ENCODE assay signal across 23 cellular contexts in genomic region chr17:81381632-81382577, GRCh38. TPM values are rescaled to one million over a fixed set of nuclear protein-coding genes. Genes with fewer than 3 reads are reported as not detected.
A peak's percentile ranks its signal among the peaks of the same experiment; 100 is the strongest.
DNase-seq lines count a peak whose midpoint lies in the region; ATAC-seq, FAIRE-seq and TF ChIP-seq lines count a peak whose summit lies in the region.
"Had no signal": no experiment of that assay in that cellular context is flagged by ENCODE, and none has a peak within 500 bp of the region (broad histone marks: within the 10 kb centered on the region; RNA-seq: fewer than 3 reads in every experiment).

No MANE protein-coding gene starts in this region.

- ATAC-seq in HepG2: no peak
- no peak for ATAC-seq in right lobe of liver
- ATAC-seq in effector memory CD8-positive, alpha-beta T cell (replicated peaks): peak; percentile 84
- ATAC-seq in natural killer cell treated with Interleukin-12 subunit alpha and Interleukin-12 subunit beta and Interleukin-15 and Interleukin-18, amount 100 ng/mL, for 72 hours: peak; percentile 54 to 64
- ATAC-seq: activated naive CD4-positive, alpha-beta T cell treated with anti-CD3 and anti-CD28 coated beads, Interleukin-2, amount 50 U/mL, for 72 hours; heart left ventricle; K562; left lobe of liver; psoas muscle; SK-N-SH treated with all-trans-retinoic acid at 6 μM for 48 hours had no signal

- TF ChIP-seq EP300 in HepG2 (IDR thresholded peaks at IDR 0.05; ENCODE audit: low read depth in 2 of 2, low read length in 2 of 2): no peak
- no peak for TF ChIP-seq EP300 in HepG2 (CRISPR knock-in tag; IDR thresholded peaks at IDR 0.05; ENCODE audit: borderline replicate concordance)

- no TSS peak for BruUV-seq in HepG2 (replicated peaks; lab: Mats Ljungman, UMichigan)

- H2AFZ ChIP-seq in HepG2 (ENCODE audit: low read length): no peak overlapping the region

- no peak overlapping the region for H3K27ac ChIP-seq in HepG2 (ENCODE audit: extremely low read length, insufficient read depth, low read length)
- no peak overlapping the region for H3K27ac ChIP-seq in right lobe of liver
- H3K27ac ChIP-seq: epithelial cell of prostate, heart left ventricle, psoas muscle had no signal

- peak overlapping the region in 1 of 2 donors; percentile 65 for H3K27ac Mint-ChIP-seq in effector memory CD8-positive, alpha-beta T cell
- H3K27ac Mint-ChIP-seq in natural killer cell treated with Interleukin-12 subunit alpha and Interleukin-12 subunit beta and Interleukin-15 and Interleukin-18, amount 100 ng/mL, for 72 hours: no peak overlapping the region
- H3K27ac Mint-ChIP-seq: activated CD4-positive, alpha-beta T cell treated with anti-CD3 and anti-CD28 coated beads, Interleukin-2, amount 10 ng/mL, durations not matched to agents 24 days and 14 days; HFFc6 had no signal

- no peak for TF ChIP-seq CTCF in HepG2 (CRISPR knock-in tag; IDR thresholded peaks at IDR 0.05)
- no peak for TF ChIP-seq CTCF in right lobe of liver (IDR thresholded peaks at IDR 0.05)

- CTCF ChIA-PET in HepG2 (lab: Yijun Ruan, JAX; ENCODE audit: low intra/inter-chr PET ratio, low total read pairs): no interaction called here

- no peaks in the 10 kb centered on the region for H3K36me3 ChIP-seq in HepG2 (replicated peaks in 1 of 2; ENCODE audit: control insufficient read depth in 1 of 2, insufficient read depth in 2 of 2, low read length in 2 of 2)
- no peaks in the 10 kb centered on the region for H3K36me3 ChIP-seq in right lobe of liver
- H3K36me3 ChIP-seq: BE2C, heart left ventricle had no signal

- TF ChIP-seq POLR2A in HepG2 (IDR thresholded peaks at IDR 0.05; ENCODE audit: insufficient read depth in 1 of 2, low read depth in 2 of 2, low read length in 2 of 2) (no peak), right lobe of liver (IDR thresholded peaks at IDR 0.05) (no peak)

- FAIRE-seq in HepG2 (lab: Jason Lieb, UNC): no peak
- FAIRE-seq: G401.6, K562, RCC 7860 had no signal

- 42% methylated on average over 15 of the region's 37 CpGs for whole genome bisulfite sequencing in HepG2 (ENCODE audit: low lambda C conversion rate)
- 69% methylated on average over 2 of the region's 37 CpGs for WGBS in right lobe of liver (ENCODE audit: insufficient coverage, low coverage, low lambda C conversion rate, missing lambda C conversion rate)

- no peak overlapping the region for H3K9ac ChIP-seq in HepG2 (ENCODE audit: insufficient read depth, low read depth, low read length)

- H3K4me3 ChIP-seq in HepG2 (replicated peaks in 1 of 3; ENCODE audit: insufficient read depth in 1 of 3, low read depth in 2 of 3, low read length in 3 of 3): no peak overlapping the region
- no peak overlapping the region for H3K4me3 ChIP-seq in right lobe of liver
- H3K4me3 ChIP-seq: heart left ventricle, K562, psoas muscle had no signal

- peaks cover 18 to 75% of the 10 kb centered on the region in 2 experiments for H3K27me3 ChIP-seq in HepG2 (ENCODE audit: control insufficient read depth in 1 of 2, insufficient read depth in 2 of 2, low read length in 2 of 2)
- no peaks in the 10 kb centered on the region for H3K27me3 ChIP-seq in right lobe of liver

- DNase-seq in HepG2 (ENCODE audit: low spot score) (no peak), right lobe of liver (no peak), NCI-H524 (lab: John Stamatoyannopoulos, UW) (no peak), NCI-H128 (lab: John Stamatoyannopoulos, UW; ENCODE audit: unreplicated experiment) (no peak), RKO (ENCODE audit: low spot score) (no peak)
- peak; percentile 29 to 40 (median 39) for DNase-seq in effector memory CD8-positive, alpha-beta T cell
- DNase-seq in natural killer cell treated with Interleukin-12 subunit alpha and Interleukin-12 subunit beta and Interleukin-15 and Interleukin-18, amount 100 ng/mL, for 72 hours (ENCODE audit: low spot score): no peak
- DNase-seq in activated naive CD4-positive, alpha-beta T cell (lab: John Stamatoyannopoulos, UW): no peak
- DNase-seq: activated CD4-positive, alpha-beta T cell treated with anti-CD3 and anti-CD28 coated beads, Interleukin-2, amount 10 ng/mL, durations not matched to agents 24 days and 14 days; BE2C; central memory CD4-positive, alpha-beta T cell; DMS53; HFFc6; NCI-H524 treated with DMSO at 0.1 percent for 48 hours had no signal

- no peak for TF ChIP-seq RAD21 in HepG2 (CRISPR knock-in tag; IDR thresholded peaks at IDR 0.05)

- H3K9me3 Mint-ChIP-seq in effector memory CD8-positive, alpha-beta T cell: no peaks in the 10 kb centered on the region
- no peaks in the 10 kb centered on the region for H3K9me3 Mint-ChIP-seq in natural killer cell treated with Interleukin-12 subunit alpha and Interleukin-12 subunit beta and Interleukin-15 and Interleukin-18, amount 100 ng/mL, for 72 hours
- H3K9me3 Mint-ChIP-seq: activated CD4-positive, alpha-beta T cell treated with anti-CD3 and anti-CD28 coated beads, Interleukin-2, amount 10 ng/mL, durations not matched to agents 24 days and 14 days; activated naive CD4-positive, alpha-beta T cell treated with anti-CD3 and anti-CD28 coated beads, Interleukin-2, amount 50 U/mL, for 72 hours; HFFc6 had no signal

- no peaks in the 10 kb centered on the region for H3K79me2 ChIP-seq in HepG2 (ENCODE audit: insufficient read depth, low read length)

- intact Hi-C loops in HepG2 (cut with micrococcal nuclease; ENCODE audit: unreplicated experiment): no loop called here
- intact Hi-C loops in right lobe of liver (cut with DNase I): loop anchor here in 1 of 2 donors (10.0 kb wide), 1 partner anchor 103 kb away; no protein-coding TSS in a partner anchor

- in situ Hi-C loops in HepG2 (cut with HindIII; ENCODE audit: extremely low pct_ligation_motif_present, low pct_unique_long_range_greater_than_20kb): no loop called here

- peaks cover 12 to 45% of the 10 kb centered on the region in 2 donors for H3K27me3 Mint-ChIP-seq in effector memory CD8-positive, alpha-beta T cell
- peaks cover 0 to under 1% of the 10 kb centered on the region in 2 donors for H3K27me3 Mint-ChIP-seq in natural killer cell treated with Interleukin-12 subunit alpha and Interleukin-12 subunit beta and Interleukin-15 and Interleukin-18, amount 100 ng/mL, for 72 hours

- H3K4me2 ChIP-seq in HepG2 (ENCODE audit: low read depth, low read length): no peak overlapping the region

- POLR2A ChIA-PET in HepG2 (lab: Yijun Ruan, JAX): no interaction called here

- H4K20me1 ChIP-seq in HepG2 (ENCODE audit: insufficient read depth, low read length): no peaks in the 10 kb centered on the region; the same call in 1 of the 2 replicates

- peaks cover 24% of the 10 kb centered on the region for H3K4me1 ChIP-seq in HepG2 (ENCODE audit: insufficient read depth, low read length)
- H3K4me1 ChIP-seq in right lobe of liver: peaks cover 0 to 16% (median 6%) of the 10 kb centered on the region in 4 donors
- H3K4me1 ChIP-seq: psoas muscle had no signal

- H3K4me3 Mint-ChIP-seq in effector memory CD8-positive, alpha-beta T cell: peak overlapping the region in 1 of 2 donors; percentile 37
- H3K4me3 Mint-ChIP-seq in natural killer cell treated with Interleukin-12 subunit alpha and Interleukin-12 subunit beta and Interleukin-15 and Interleukin-18, amount 100 ng/mL, for 72 hours: no peak overlapping the region
- H3K4me3 Mint-ChIP-seq: activated CD4-positive, alpha-beta T cell treated with anti-CD3 and anti-CD28 coated beads, Interleukin-2, amount 10 ng/mL, durations not matched to agents 24 days and 14 days; HFFc6 had no signal

- peaks cover 0 to 9% of the 10 kb centered on the region in 2 donors for H3K4me1 Mint-ChIP-seq in effector memory CD8-positive, alpha-beta T cell (ENCODE audit: low read depth in 2 of 2)
- peaks cover 5 to 16% of the 10 kb centered on the region in 2 donors for H3K4me1 Mint-ChIP-seq in natural killer cell treated with Interleukin-12 subunit alpha and Interleukin-12 subunit beta and Interleukin-15 and Interleukin-18, amount 100 ng/mL, for 72 hours (ENCODE audit: low read depth in 2 of 2)

- H3K9me3 ChIP-seq in HepG2 (ENCODE audit: low read length) (no peaks in the 10 kb centered on the region), right lobe of liver (no peaks in the 10 kb centered on the region)
- H3K9me3 ChIP-seq: BE2C, heart left ventricle, psoas muscle had no signal

- peaks cover 3% of the 10 kb centered on the region for H3K36me3 Mint-ChIP-seq in effector memory CD8-positive, alpha-beta T cell (ENCODE audit: insufficient read depth)
- no peaks in the 10 kb centered on the region for H3K36me3 Mint-ChIP-seq in natural killer cell treated with Interleukin-12 subunit alpha and Interleukin-12 subunit beta and Interleukin-15 and Interleukin-18, amount 100 ng/mL, for 72 hours
- H3K36me3 Mint-ChIP-seq: activated naive CD4-positive, alpha-beta T cell treated with anti-CD3 and anti-CD28 coated beads, Interleukin-2, amount 50 U/mL, for 72 hours had no signal

TF ChIP-seq in HepG2, 621 proteins besides CTCF, POLR2A, EP300 and RAD21 (continues in another document):
- TF ChIP-seq AGO2 (optimal IDR thresholded peaks at IDR 0.05; ENCODE audit: low read depth, low read length): peak; percentile 77

RNA-seq across cellular contexts. Expression of gene BAHCC1, which starts 13.4 kb away (rescaled TPM):
- 0.94 and 1.7 TPM in 2 replicates for total RNA-seq in HepG2 (2016; rRNA removed; fragmentation: Illumina TruSeq; extraction: Trizol)
- total RNA-seq in HepG2 (2016; cell fraction: cytosol; rRNA removed; fragmentation: Illumina TruSeq; extraction: Trizol; ENCODE audit: low read depth): 1.4 and 1.8 TPM in 2 replicates
- 1.2 and 1.8 TPM in 2 replicates for total RNA-seq in HepG2 (2016; cell fraction: insoluble cytoplasmic fraction; rRNA removed; fragmentation: Illumina TruSeq; extraction: Trizol)
- total RNA-seq in HepG2 (2016; cell fraction: membrane; rRNA removed; fragmentation: Illumina TruSeq; extraction: Trizol): 1.2 and 1.9 TPM in 2 replicates
- 2.8 and 3.9 TPM in 2 replicates for total RNA-seq in HepG2 (2016; cell fraction: nucleus; rRNA removed; fragmentation: Illumina TruSeq; extraction: Trizol)
- 1.4 TPM in 2 replicates for polyA plus RNA-seq in HepG2 (2011; rRNA removed)
- 0.42 and 0.64 TPM in 2 replicates for polyA plus RNA-seq in HepG2 (2011; cell fraction: cytosol; rRNA removed)
- polyA plus RNA-seq in HepG2 (2011; cell fraction: nucleus; rRNA removed): 15.9 and 22.2 TPM in 2 replicates
- polyA plus RNA-seq in HepG2 (2012): 1.8 and 2.5 TPM in 2 replicates
- 1.1 and 1.4 TPM in 2 replicates for polyA plus RNA-seq in HepG2 (2016; cell fraction: cytosol; fragmentation: Illumina TruSeq; extraction: Trizol; ENCODE audit: low read depth)
- 1.3 and 1.9 TPM in 2 replicates for polyA plus RNA-seq in HepG2 (2016; cell fraction: insoluble cytoplasmic fraction; fragmentation: Illumina TruSeq; extraction: Trizol; ENCODE audit: low read depth)
- polyA plus RNA-seq in HepG2 (2016; cell fraction: membrane; fragmentation: Illumina TruSeq; extraction: Trizol; ENCODE audit: low read depth): 1.9 and 2.3 TPM in 2 replicates
- 9.5 and 11.0 TPM in 2 replicates for polyA plus RNA-seq in HepG2 (2016; cell fraction: nucleus; fragmentation: Illumina TruSeq; extraction: Trizol; ENCODE audit: insufficient read depth, low read depth)
- polyA minus RNA-seq in HepG2 (2011; rRNA and poly(A)+ RNA removed; ENCODE audit: low replicate concordance): 1.7 and 5.4 TPM in 2 replicates
- polyA minus RNA-seq in HepG2 (2011; cell fraction: cytosol; rRNA and poly(A)+ RNA removed): 1.1 and 1.9 TPM in 2 replicates
- polyA minus RNA-seq in HepG2 (2011; cell fraction: nucleus; rRNA and poly(A)+ RNA removed): 5.5 and 5.9 TPM in 2 replicates
- total RNA-seq in right lobe of liver: 1 to 10 TPM; 2.5 to 6.4 (median 4.9) TPM
- total RNA-seq in natural killer cell treated with Interleukin-12 subunit alpha and Interleukin-12 subunit beta and Interleukin-15 and Interleukin-18, amount 100 ng/mL, for 72 hours: under 1 TPM; 0.52 to 0.84 TPM
- total RNA-seq: activated CD4-positive, alpha-beta T cell treated with anti-CD3 and anti-CD28 coated beads, Interleukin-2, amount 10 ng/mL, durations not matched to agents 24 days and 14 days had no signal

Comparison
In these comparisons a context has a peak if more than half of its experiments do, and no peak if none do; other contexts are left out.
1. ATAC-seq: peak in effector memory CD8-positive, alpha-beta T cell (single experiment) and natural killer cell treated with Interleukin-12 subunit alpha and Interleukin-12 subunit beta and Interleukin-15 and Interleukin-18, amount 100 ng/mL, for 72 hours (2 of 2); none in HepG2 (single experiment) and right lobe of liver (0 of 4).
2. DNase-seq: peak in effector memory CD8-positive, alpha-beta T cell (3 of 3); none in HepG2 (single experiment), right lobe of liver (0 of 3), natural killer cell treated with Interleukin-12 subunit alpha and Interleukin-12 subunit beta and Interleukin-15 and Interleukin-18, amount 100 ng/mL, for 72 hours (single experiment), NCI-H524 (0 of 2), NCI-H128 (single experiment), RKO (single experiment) and activated naive CD4-positive, alpha-beta T cell (0 of 4).